ENCODE assay signal across 9 cellular contexts in the genomic region with DNA sequence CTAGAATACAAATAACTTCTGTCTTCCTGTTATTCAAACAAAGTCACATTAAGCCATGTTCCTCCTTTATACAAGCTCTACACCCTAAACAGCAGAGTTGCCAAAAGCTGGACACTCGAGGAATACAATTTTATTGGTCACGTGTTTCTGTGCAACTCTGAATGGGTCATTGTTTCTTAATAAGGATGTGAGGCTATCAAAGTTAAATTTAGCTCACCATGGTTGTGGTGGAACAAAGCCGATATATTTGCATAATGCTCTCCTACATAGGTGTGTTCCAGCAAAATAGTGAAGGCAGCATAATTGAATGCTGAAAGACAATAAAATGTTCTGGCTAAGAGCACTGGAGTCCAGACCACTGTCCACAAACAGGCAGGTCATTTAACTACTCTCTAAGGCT. TPM values are rescaled to one million over a fixed set of nuclear protein-coding genes. Genes with fewer than 3 reads are reported as not detected.
DNase-seq lines count a peak whose midpoint lies in the region; ATAC-seq and TF ChIP-seq lines count a peak whose summit lies in the region.
"Had no signal": no experiment of that assay in that cellular context is flagged by ENCODE, and none has a peak within 500 bp of the region (broad histone marks: within the 10 kb centered on the region; RNA-seq: fewer than 3 reads in every experiment).

No MANE protein-coding gene starts in this region.

- H3K27me3 ChIP-seq in prostate gland (replicated peaks; ENCODE audit: insufficient read depth), result no peaks in the 10 kb centered on the region
- H3K27me3 ChIP-seq: adrenal gland had no signal

- peak in 2 of 3 experiments; percentile 13 to 47 for DNase-seq in NCI-H1417 (lab: John Stamatoyannopoulos, UW)
- DNase-seq in prostate gland (ENCODE audit: low spot score), result peak; percentile 76
- DNase-seq in C1 segment of cervical spinal cord (lab: John Stamatoyannopoulos, UW), result no peak
- DNase-seq in stimulated activated CD4-positive, alpha-beta T cell treated with anti-CD3 and anti-CD28 coated beads, Interleukin-15, amount 100 ng/mL, for 24 hours, result no peak
- DNase-seq in stimulated activated CD4-positive, alpha-beta T cell treated with anti-CD3 and anti-CD28 coated beads, Interleukin-12 subunit alpha, Interleukin-12 subunit beta, amount 100 ng/mL, for 4 hours, result no peak
- no peak for DNase-seq in CD14-positive monocyte (ENCODE audit: low spot score)
- DNase-seq: adrenal gland had no signal

- no peak for TF ChIP-seq POLR2A in prostate gland (IDR thresholded peaks at IDR 0.05)

- no peaks in the 10 kb centered on the region for H3K36me3 ChIP-seq in prostate gland
- H3K36me3 ChIP-seq: adrenal gland had no signal

- H3K9me3 Mint-ChIP-seq in CD14-positive monocyte, result peaks cover 4 to 17% (median 10%) of the 10 kb centered on the region in 7 donors

- ATAC-seq in GM18909 (IDR thresholded peaks at IDR 0.05; ENCODE audit: poor library complexity, unreplicated experiment) (peak; percentile 70), HG02763 (IDR thresholded peaks at IDR 0.05; ENCODE audit: unreplicated experiment) (peak; percentile 57)

- WGBS in prostate gland, result 20% methylated on average over 3 of the region's 3 CpGs

- H3K27ac ChIP-seq in prostate gland, result peak overlapping the region; percentile 45 to 47
- H3K27ac ChIP-seq: adrenal gland had no signal

- intact Hi-C loops in prostate gland (cut with DNase I) (no loop called here), CD14-positive monocyte (cut with micrococcal nuclease) (no loop called here)

- no peak overlapping the region for H3K4me3 ChIP-seq in prostate gland
- H3K4me3 ChIP-seq: adrenal gland had no signal

- no peaks in the 10 kb centered on the region for H3K9me3 ChIP-seq in prostate gland
- H3K9me3 ChIP-seq: adrenal gland had no signal

- H3K36me3 Mint-ChIP-seq in CD14-positive monocyte, result peaks cover 0 to 1% of the 10 kb centered on the region in 2 donors

- no peak overlapping the region for H3K27ac Mint-ChIP-seq in CD14-positive monocyte

- H3K4me1 Mint-ChIP-seq in CD14-positive monocyte, result peaks cover 33% of the 10 kb centered on the region

- no peak for TF ChIP-seq CTCF in prostate gland (IDR thresholded peaks at IDR 0.05)
- TF ChIP-seq CTCF in CD14-positive monocyte (IDR thresholded peaks at IDR 0.05), result no peak

- no peaks in the 10 kb centered on the region for H3K4me1 ChIP-seq in prostate gland (replicated peaks)
- H3K4me1 ChIP-seq: adrenal gland had no signal

- H3K4me3 Mint-ChIP-seq in CD14-positive monocyte, result no peak overlapping the region

- peaks cover 0 to 8% (median 1%) of the 10 kb centered on the region in 3 donors for H3K27me3 Mint-ChIP-seq in CD14-positive monocyte (ENCODE audit: low read depth in 3 of 3)

RNA-seq across cellular contexts. Expression of a gene that starts 36.9 kb away (rescaled TPM):
- total RNA-seq in prostate gland, result 10 to 100 TPM; 30.3 to 33.6 TPM
- polyA plus RNA-seq in CD14-positive monocyte, result 1 to 10 TPM; 1.5 to 2.4 TPM

Comparison
In these comparisons a context has a peak if more than half of its experiments do, and no peak if none do; other contexts are left out.
1. DNase-seq: peak in NCI-H1417 (2 of 3) and prostate gland (single experiment); none in C1 segment of cervical spinal cord (0 of 14), stimulated activated CD4-positive, alpha-beta T cell treated with anti-CD3 and anti-CD28 coated beads, Interleukin-15, amount 100 ng/mL, for 24 hours (single experiment), stimulated activated CD4-positive, alpha-beta T cell treated with anti-CD3 and anti-CD28 coated beads, Interleukin-12 subunit alpha, Interleukin-12 subunit beta, amount 100 ng/mL, for 4 hours (single experiment) and CD14-positive monocyte (single experiment).